27 cellular contexts compared by ENCODE assay signal in genomic region chr17:67285360-67285759, GRCh38.
"Had no signal": no experiment of that assay in that cellular context is flagged by ENCODE, and none has a peak within 500 bp of the region (broad histone marks: within the 10 kb centered on the region; RNA-seq: fewer than 3 reads in every experiment).

No MANE protein-coding gene starts in this region.

- H3K9me3 Mint-ChIP-seq: activated B cell treated with CpG ODN at 0.5 μM for 24 hours; naive thymus-derived CD4-positive, alpha-beta T cell; stimulated activated naive B cell treated with anti-CD40 and anti-IgM and Interleukin-4, amounts not matched to agents 10 μg/mL and 1 μg/mL and 100 μg/mL, for 72 hours had no signal

- H3K27ac Mint-ChIP-seq: activated B cell treated with CpG ODN at 0.5 μM for 24 hours; activated CD8-positive, alpha-beta memory T cell treated with anti-CD3 and anti-CD28 coated beads, Interleukin-2, amount 10 ng/mL, durations not matched to agents 7 days and 5 days; activated CD8-positive, alpha-beta T cell treated with anti-CD3 and anti-CD28 coated beads, Interleukin-2, amount 10 ng/mL, durations not matched to agents 7 days and 5 days; activated naive CD8-positive, alpha-beta T cell; naive thymus-derived CD4-positive, alpha-beta T cell; stimulated activated naive B cell treated with anti-CD40 and anti-IgM and Interleukin-4, amounts not matched to agents 10 μg/mL and 1 μg/mL and 100 μg/mL, for 72 hours; T-helper 17 cell had no signal

- H3K4me1 Mint-ChIP-seq: activated B cell treated with CpG ODN at 0.5 μM for 24 hours; activated CD8-positive, alpha-beta memory T cell treated with anti-CD3 and anti-CD28 coated beads, Interleukin-2, amount 10 ng/mL, durations not matched to agents 7 days and 5 days; naive thymus-derived CD4-positive, alpha-beta T cell had no signal

- H3K36me3 Mint-ChIP-seq: activated CD8-positive, alpha-beta memory T cell treated with anti-CD3 and anti-CD28 coated beads, Interleukin-2, amount 10 ng/mL, durations not matched to agents 7 days and 5 days; activated naive CD8-positive, alpha-beta T cell; naive thymus-derived CD4-positive, alpha-beta T cell; stimulated activated naive B cell treated with anti-CD40 and anti-IgM and Interleukin-4, amounts not matched to agents 10 μg/mL and 1 μg/mL and 100 μg/mL, for 72 hours had no signal

- H3K27me3 Mint-ChIP-seq: activated B cell treated with CpG ODN at 0.5 μM for 24 hours; activated CD8-positive, alpha-beta memory T cell treated with anti-CD3 and anti-CD28 coated beads, Interleukin-2, amount 10 ng/mL, durations not matched to agents 7 days and 5 days; activated naive CD8-positive, alpha-beta T cell; naive thymus-derived CD4-positive, alpha-beta T cell; stimulated activated naive B cell treated with anti-CD40 and anti-IgM and Interleukin-4, amounts not matched to agents 10 μg/mL and 1 μg/mL and 100 μg/mL, for 72 hours; T-helper 17 cell had no signal

- DNase-seq: activated B cell treated with CpG ODN at 0.5 μM for 24 hours; activated CD8-positive, alpha-beta memory T cell treated with anti-CD3 and anti-CD28 coated beads, Interleukin-2, amount 10 ng/mL, durations not matched to agents 7 days and 5 days; activated CD8-positive, alpha-beta T cell treated with anti-CD3 and anti-CD28 coated beads, Interleukin-2, amount 10 ng/mL, durations not matched to agents 7 days and 5 days; activated effector memory CD4-positive, alpha-beta T cell treated with Interleukin-2 at 50 U/mL for 16 hours; activated naive CD4-positive, alpha-beta T cell treated with Interleukin-2 at 50 U/mL for 16 hours; anterior cingulate cortex; effector memory CD4-positive, alpha-beta T cell; erythroblast; islet precursor cell; left cardiac atrium; left ventricle myocardium superior; midbrain; naive thymus-derived CD4-positive, alpha-beta T cell; nucleus accumbens; pancreas; retina; sigmoid colon; stimulated activated CD4-positive, alpha-beta T cell treated with anti-CD3 and anti-CD28 coated beads, Interleukin-2, amount 100 ng/mL, for 24 hours; stimulated activated naive B cell treated with anti-CD40 and anti-IgM and Interleukin-4, amounts not matched to agents 10 μg/mL and 1 μg/mL and 100 μg/mL, for 72 hours; T-helper 17 cell; tibial artery had no signal

- H3K4me3 Mint-ChIP-seq: activated B cell treated with CpG ODN at 0.5 μM for 24 hours; activated CD8-positive, alpha-beta memory T cell treated with anti-CD3 and anti-CD28 coated beads, Interleukin-2, amount 10 ng/mL, durations not matched to agents 7 days and 5 days; activated CD8-positive, alpha-beta T cell treated with anti-CD3 and anti-CD28 coated beads, Interleukin-2, amount 10 ng/mL, durations not matched to agents 7 days and 5 days; activated naive CD8-positive, alpha-beta T cell; naive thymus-derived CD4-positive, alpha-beta T cell; stimulated activated naive B cell treated with anti-CD40 and anti-IgM and Interleukin-4, amounts not matched to agents 10 μg/mL and 1 μg/mL and 100 μg/mL, for 72 hours; T-helper 17 cell had no signal

- H3K4me3 ChIP-seq: gastroesophageal sphincter, hepatocyte, pancreas, prostate gland, sigmoid colon, smooth muscle cell, suprapubic skin, tibial artery had no signal
